ENCODE assay signal across 11 cellular contexts in genomic region chr3:24128195-24129005, GRCh38.
DNase-seq lines count a peak whose midpoint lies in the region; ATAC-seq and TF ChIP-seq lines count a peak whose summit lies in the region.
"Had no signal": no experiment of that assay in that cellular context is flagged by ENCODE, and none has a peak within 500 bp of the region (broad histone marks: within the 10 kb centered on the region; RNA-seq: fewer than 3 reads in every experiment).

No MANE protein-coding gene starts in this region.

- peak overlapping the region; percentile 22; the same call in 1 of the 2 replicates for H3K27ac ChIP-seq in C4-2B

- ATAC-seq in omental fat pad (ENCODE audit: low FRiP score) (peak; percentile 79), HG03457 (IDR thresholded peaks at IDR 0.05; ENCODE audit: unreplicated experiment) (no peak)

- DNase-seq in NCI-H1048 (lab: John Stamatoyannopoulos, UW) (peak; percentile 10), cerebellum (ENCODE audit: low spot score) (peak; percentile 20), omental fat pad (ENCODE audit: low spot score) (no peak), HUDEP-2 (lab: John Stamatoyannopoulos, UW; ENCODE audit: unreplicated experiment in 76 of 76) (no peak), kidney tubule cell (ENCODE audit: low spot score) (no peak)
- DNase-seq in stimulated activated naive CD4-positive, alpha-beta T cell (lab: John Stamatoyannopoulos, UW), result no peak
- DNase-seq: activated CD4-positive, alpha-beta T cell treated with anti-CD3 and anti-CD28 coated beads, Interleukin-2, amount 50 U/mL, for 1 hour; Caco-2; NCI-H1436 had no signal

- TF ChIP-seq CTCF in C4-2B (conservative IDR thresholded peaks at IDR 0.05) (no peak), omental fat pad (IDR thresholded peaks at IDR 0.05) (no peak)

Comparison
In these comparisons a context has a peak if more than half of its experiments do, and no peak if none do; other contexts are left out.
1. DNase-seq: peak in NCI-H1048 (single experiment) and cerebellum (single experiment); none in omental fat pad (single experiment), HUDEP-2 (0 of 76), stimulated activated naive CD4-positive, alpha-beta T cell (0 of 6) and kidney tubule cell (single experiment).